In the genomic region with DNA sequence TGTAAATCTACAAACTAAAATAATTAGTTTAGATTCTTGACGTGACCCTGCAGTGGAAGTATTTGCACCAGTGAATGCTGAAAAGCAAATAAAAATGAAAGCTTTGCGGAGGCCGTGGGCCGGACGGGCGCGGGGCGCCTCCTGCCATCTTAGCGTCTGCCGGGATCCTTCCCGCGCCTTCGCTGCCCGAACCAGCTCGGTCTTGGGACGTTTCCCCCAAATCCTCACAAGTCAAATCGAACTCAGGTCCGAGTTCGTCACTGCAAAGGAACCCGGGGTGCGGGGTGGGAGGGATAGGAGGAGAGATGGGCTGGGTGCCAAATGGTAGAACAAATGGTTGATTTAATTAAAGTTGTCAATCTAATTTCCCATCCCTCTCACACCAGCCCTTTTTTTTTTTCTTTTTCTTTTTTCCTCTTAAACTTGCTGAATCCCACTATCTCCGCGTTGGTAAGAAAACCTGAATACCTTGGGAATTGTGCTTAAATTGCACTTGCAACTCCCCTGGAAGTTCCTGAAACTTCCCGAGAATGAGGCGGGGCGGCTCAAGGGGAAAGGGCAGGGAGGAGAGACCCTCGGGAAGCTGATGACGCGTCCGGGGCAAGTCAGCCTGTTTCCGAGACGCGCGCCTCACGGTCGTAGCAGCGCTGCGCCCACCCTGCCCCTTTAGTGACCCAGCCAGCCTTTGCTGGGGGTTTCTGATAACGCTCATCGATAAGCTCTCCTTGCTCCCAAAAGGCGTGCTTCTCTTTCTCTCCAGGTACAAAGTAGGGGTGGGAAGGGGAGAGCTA, we compare ENCODE assay signal across 8 cellular contexts. TPM values are rescaled to one million over a fixed set of nuclear protein-coding genes. Genes with fewer than 3 reads are reported as not detected.
DNase-seq lines count a peak whose midpoint lies in the region; ATAC-seq, FAIRE-seq and TF ChIP-seq lines count a peak whose summit lies in the region.

No MANE protein-coding gene starts in this region.

- H3K4me3 Mint-ChIP-seq in activated naive CD4-positive, alpha-beta T cell treated with anti-CD3 and anti-CD28 coated beads for 36 hours: peak overlapping the region; percentile 75
- H3K4me3 Mint-ChIP-seq in glutamatergic neuron (ENCODE audit: unreplicated experiment): peak overlapping the region; percentile 94

- FAIRE-seq in GM12892 (lab: Jason Lieb, UNC): no peak

- H3K27me3 ChIP-seq in HL-60 (ENCODE audit: insufficient read depth, poor library complexity, severe bottlenecking): peaks cover 15% of the 10 kb centered on the region

- ATAC-seq in omental fat pad (ENCODE audit: low FRiP score) (peak; percentile 49), GM21447 (IDR thresholded peaks at IDR 0.05; ENCODE audit: unreplicated experiment) (no peak)

- CTCF ChIA-PET in activated naive CD4-positive, alpha-beta T cell treated with anti-CD3 and anti-CD28 coated beads for 36 hours (lab: Charles Lee): interaction anchor here (1.2 to 4.1 kb wide), 2 partner anchors 412 to 597 kb away, joined by 6 to 15 read pairs; no protein-coding TSS in a partner anchor

- H3K27me3 Mint-ChIP-seq in activated naive CD4-positive, alpha-beta T cell treated with anti-CD3 and anti-CD28 coated beads for 36 hours (ENCODE audit: low read depth): peaks cover 13% of the 10 kb centered on the region
- H3K27me3 Mint-ChIP-seq in glutamatergic neuron (ENCODE audit: unreplicated experiment): no peaks in the 10 kb centered on the region

- TF ChIP-seq POLR2A in GM12892 (IDR thresholded peaks at IDR 0.05; ENCODE audit: low read depth, low read length): no peak

- peak overlapping the region; percentile 3 for H3K4me3 ChIP-seq in HL-60 (replicated peaks; ENCODE audit: insufficient read depth, low read length)

- H3K4me1 Mint-ChIP-seq in activated naive CD4-positive, alpha-beta T cell treated with anti-CD3 and anti-CD28 coated beads for 36 hours (ENCODE audit: low read depth): peaks cover 19% of the 10 kb centered on the region
- H3K4me1 Mint-ChIP-seq in glutamatergic neuron (ENCODE audit: low read depth, unreplicated experiment): peaks cover 20% of the 10 kb centered on the region

- TF ChIP-seq CTCF in 22Rv1 (IDR thresholded peaks at IDR 0.05) (no peak), HL-60 (IDR thresholded peaks at IDR 0.05; ENCODE audit: insufficient read depth, low read length) (no peak), glutamatergic neuron (IDR thresholded peaks at IDR 0.05; ENCODE audit: partially characterized antibody, unreplicated experiment) (no peak), omental fat pad (IDR thresholded peaks at IDR 0.05) (no peak)

- H3K27ac Mint-ChIP-seq in activated naive CD4-positive, alpha-beta T cell treated with anti-CD3 and anti-CD28 coated beads for 36 hours: no peak overlapping the region
- H3K27ac Mint-ChIP-seq in glutamatergic neuron (ENCODE audit: unreplicated experiment): peak overlapping the region; percentile 82

- no peaks in the 10 kb centered on the region for H3K36me3 Mint-ChIP-seq in activated naive CD4-positive, alpha-beta T cell treated with anti-CD3 and anti-CD28 coated beads for 36 hours (ENCODE audit: low read depth)
- no peaks in the 10 kb centered on the region for H3K36me3 Mint-ChIP-seq in glutamatergic neuron (ENCODE audit: unreplicated experiment)

- DNase-seq in HL-60 (ENCODE audit: low read depth in 1 of 2, low spot score in 1 of 2): no peak
- peak; percentile 28 for DNase-seq in activated naive CD4-positive, alpha-beta T cell treated with anti-CD3 and anti-CD28 coated beads for 36 hours
- DNase-seq in glutamatergic neuron: peak; percentile 73
- peak; percentile 33 for DNase-seq in omental fat pad (ENCODE audit: low spot score)
- DNase-seq in GM12892 (ENCODE audit: insufficient read length): no peak
- DNase-seq in activated gamma-delta T cell treated with Interleukin-2 at 50 U/mL for 16 hours: no peak

- intact Hi-C loops in activated naive CD4-positive, alpha-beta T cell treated with anti-CD3 and anti-CD28 coated beads for 36 hours (cut with micrococcal nuclease): loop anchor here (1.0 to 2.0 kb wide), 2 partner anchors 102 to 886 kb away; a partner anchor contains a TSS

- H3K9me3 Mint-ChIP-seq in activated naive CD4-positive, alpha-beta T cell treated with anti-CD3 and anti-CD28 coated beads for 36 hours: no peaks in the 10 kb centered on the region
- H3K9me3 Mint-ChIP-seq in glutamatergic neuron (ENCODE audit: unreplicated experiment): peaks cover 2% of the 10 kb centered on the region

- H3K27ac ChIP-seq in 22Rv1 (peak overlapping the region; percentile 35), HL-60 (replicated peaks) (no peak overlapping the region)

RNA-seq across cellular contexts. Expression of a gene that starts 1.7 kb away (rescaled TPM):
- under 1 TPM; 0.29 to 0.37 TPM for total RNA-seq in activated naive CD4-positive, alpha-beta T cell treated with anti-CD3 and anti-CD28 coated beads for 36 hours
- total RNA-seq in glutamatergic neuron (ENCODE audit: unreplicated experiment): 19.4 TPM
- 100 to 1,000 TPM in 3 of 4 donors, 10 to 100 TPM in 1; 54.2 to 339 (median 196) TPM for total RNA-seq in omental fat pad
- not detected for polyA plus RNA-seq in GM12892 (2012; ENCODE audit: missing spikeins)

Comparison
In these comparisons a context has a peak if more than half of its experiments do, and no peak if none do; other contexts are left out.
1. DNase-seq: peak in activated naive CD4-positive, alpha-beta T cell treated with anti-CD3 and anti-CD28 coated beads for 36 hours (single experiment), glutamatergic neuron (single experiment) and omental fat pad (single experiment); none in HL-60 (0 of 2), GM12892 (single experiment) and activated gamma-delta T cell treated with Interleukin-2 at 50 U/mL for 16 hours (single experiment).
2. RNA of a gene that starts 1.7 kb away (total RNA-seq): 54.2 to 339 TPM in omental fat pad and 19.4 TPM in glutamatergic neuron (single experiment); 0.29 to 0.37 TPM in activated naive CD4-positive, alpha-beta T cell treated with anti-CD3 and anti-CD28 coated beads for 36 hours; every median in the first group is over 10 times any median in the second.